In the genomic region with DNA sequence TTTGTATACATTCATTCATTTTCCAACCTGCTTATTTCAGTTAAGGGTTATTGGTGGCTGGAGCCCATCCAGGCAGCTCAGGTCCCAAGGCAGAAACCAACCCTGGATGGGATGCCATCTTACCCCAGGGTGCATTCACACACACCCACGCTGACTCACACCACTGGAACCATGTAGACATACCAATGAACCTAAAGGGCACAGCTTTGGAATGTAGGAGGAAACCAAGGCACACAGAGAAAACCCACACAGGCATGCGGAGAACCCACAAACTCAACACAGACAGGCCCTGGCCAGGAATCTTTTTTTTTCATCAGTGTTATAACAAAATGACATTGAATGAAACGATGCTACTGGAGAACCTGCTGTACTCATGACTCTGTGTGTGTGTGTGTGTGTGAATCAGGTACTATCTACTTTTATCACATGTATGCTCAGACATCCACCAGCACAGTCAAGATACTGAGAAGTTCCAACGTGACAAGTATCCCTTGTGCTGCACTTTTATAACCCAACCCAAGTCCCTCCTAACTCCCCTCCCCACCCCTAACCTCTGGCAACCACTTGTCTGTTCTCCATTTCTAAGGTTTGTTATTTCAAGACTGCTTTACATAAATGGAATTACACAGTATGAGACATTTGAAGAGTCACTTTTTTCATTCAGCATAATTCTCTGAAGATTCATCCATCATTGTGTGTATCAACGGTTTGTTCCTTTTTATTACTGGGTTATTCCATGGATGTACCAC, we compare ENCODE assay signal across 22 cellular contexts.
DNase-seq lines count a peak whose midpoint lies in the region; FAIRE-seq and TF ChIP-seq lines count a peak whose summit lies in the region.
"Had no signal": no experiment of that assay in that cellular context is flagged by ENCODE, and none has a peak within 500 bp of the region (broad histone marks: within the 10 kb centered on the region; RNA-seq: fewer than 3 reads in every experiment).

No MANE protein-coding gene starts in this region.

- no peak overlapping the region for H4K12ac ChIP-seq in trophoblast cell (ENCODE audit: low read depth, low read length)

- DNase-seq in HTR-8/SVneo (ENCODE audit: insufficient read length, low spot score) (no peak), SJCRH30 (peak; percentile 21 to 32), mammary epithelial cell (peak; percentile 88), renal cortical epithelial cell (ENCODE audit: low read depth) (peak; percentile 6), trophoblast cell (no peak), DMS114 treated with DMSO at 0.1 percent for 48 hours (lab: John Stamatoyannopoulos, UW; ENCODE audit: unreplicated experiment) (no peak)
- DNase-seq in effector CD8-positive, alpha-beta T cell (lab: John Stamatoyannopoulos, UW) = no peak
- DNase-seq: activated CD4-positive, alpha-beta T cell treated with anti-CD3 and anti-CD28 coated beads for 36 hours; activated T-cell treated with anti-CD3 and anti-CD28 coated beads for 4 hours; anterior cingulate cortex; GF-D8; kidney glomerular epithelial cell; lower lobe of right lung; NCI-H1092 treated with DMSO at 0.1 percent for 48 hours; NCI-H1930; NCI-H526 treated with DMSO at 0.1 percent for 48 hours; ovary; RPMI8226 had no signal

- H3K4ac ChIP-seq in trophoblast cell (ENCODE audit: low read depth, low read length) = no peak overlapping the region

- H3K79me2 ChIP-seq in mammary epithelial cell (ENCODE audit: insufficient read depth, low read length) (no peaks in the 10 kb centered on the region), trophoblast cell (ENCODE audit: control insufficient read depth, insufficient read depth, low read length, poor library complexity) (no peaks in the 10 kb centered on the region)

- H2BK5ac ChIP-seq in trophoblast cell (ENCODE audit: low read depth, low read length, poor library complexity) = no peak overlapping the region

- no peaks in the 10 kb centered on the region for H3K36me3 ChIP-seq in SJCRH30
- H3K36me3 ChIP-seq in mammary epithelial cell (ENCODE audit: insufficient read depth, low read length) = no peaks in the 10 kb centered on the region
- H3K36me3 ChIP-seq in trophoblast cell (ENCODE audit: control insufficient read depth in 1 of 2, insufficient read depth in 2 of 2, low read length in 2 of 2) = no peaks in the 10 kb centered on the region
- H3K36me3 ChIP-seq: BLaER1, HAP-1, lower lobe of right lung, ovary, right atrium auricular region, tibial nerve had no signal

- no peak overlapping the region for H3K18ac ChIP-seq in trophoblast cell (ENCODE audit: low read length)

- WGBS in mammary epithelial cell (ENCODE audit: low coverage, missing lambda C conversion rate) = 3% methylated on average over 4 of the region's 5 CpGs
- no CpG with 5 or more reads among the region's 5 CpGs for WGBS in trophoblast cell (ENCODE audit: extremely low coverage, insufficient coverage, insufficient read length)

- in situ Hi-C loops in mammary epithelial cell (cut with MboI; ENCODE audit: low sequenced_read_pairs in 2 of 2) = no loop called here

- H3K79me1 ChIP-seq in trophoblast cell (ENCODE audit: low read length) = no peaks in the 10 kb centered on the region

- no TSS peak for BruUV-seq in mammary epithelial cell (replicated peaks; lab: Mats Ljungman, UMichigan)

- no peak overlapping the region for H4K91ac ChIP-seq in trophoblast cell (ENCODE audit: low read depth, low read length)

- H3K4me1 ChIP-seq in SJCRH30 = no peaks in the 10 kb centered on the region
- peaks cover 5% of the 10 kb centered on the region for H3K4me1 ChIP-seq in mammary epithelial cell (ENCODE audit: insufficient read depth, low read length)
- no peaks in the 10 kb centered on the region for H3K4me1 ChIP-seq in trophoblast cell (ENCODE audit: control insufficient read depth in 1 of 2, insufficient read depth in 2 of 2, low read length in 2 of 2)
- H3K4me1 ChIP-seq: HAP-1, lower lobe of right lung, right atrium auricular region, tibial nerve had no signal

- H3K4me2 ChIP-seq in mammary epithelial cell (ENCODE audit: insufficient read depth, low read depth, low read length) = no peak overlapping the region
- no peak overlapping the region for H3K4me2 ChIP-seq in trophoblast cell (ENCODE audit: low read length)
- H3K4me2 ChIP-seq: BLaER1 had no signal

- no peak overlapping the region for H2BK120ac ChIP-seq in trophoblast cell (ENCODE audit: insufficient read depth, low read length, poor library complexity)

- H2AFZ ChIP-seq in mammary epithelial cell (ENCODE audit: low read depth, low read length) (no peak overlapping the region), trophoblast cell (ENCODE audit: insufficient read depth, low read length, poor library complexity) (no peak overlapping the region)

- H3K23ac ChIP-seq in trophoblast cell (ENCODE audit: low read length) = no peak overlapping the region

- CTCF ChIA-PET in mammary epithelial cell (lab: Charles Lee; ENCODE audit: low non-redundant PET) = no interaction called here

- no peak overlapping the region for H2BK12ac ChIP-seq in trophoblast cell (ENCODE audit: low read length)

- H3K9me3 ChIP-seq in SJCRH30 (replicated peaks) = no peaks in the 10 kb centered on the region
- H3K9me3 ChIP-seq in mammary epithelial cell (replicated peaks; ENCODE audit: insufficient read depth, low read length) = no peaks in the 10 kb centered on the region
- no peaks in the 10 kb centered on the region for H3K9me3 ChIP-seq in trophoblast cell (ENCODE audit: insufficient read depth, low read depth, low read length)
- H3K9me3 ChIP-seq: BLaER1, HAP-1, lower lobe of right lung, ovary, right atrium auricular region, tibial nerve had no signal

- H3K27ac ChIP-seq in SJCRH30 (no peak overlapping the region), mammary epithelial cell (ENCODE audit: insufficient read depth, low read depth, low read length) (no peak overlapping the region), trophoblast cell (ENCODE audit: low read depth, low read length) (no peak overlapping the region)
- H3K27ac ChIP-seq: BLaER1, lower lobe of right lung, ovary, right atrium auricular region, tibial nerve had no signal

- dilution Hi-C loops in mammary epithelial cell (cut with HindIII; ENCODE audit: low sequenced_read_pairs) = no loop called here

- H4K8ac ChIP-seq in trophoblast cell (ENCODE audit: low read depth, low read length) = no peak overlapping the region

- H3K9ac ChIP-seq in mammary epithelial cell (ENCODE audit: insufficient read depth, low read length) (no peak overlapping the region), trophoblast cell (ENCODE audit: low read length) (no peak overlapping the region)
- H3K9ac ChIP-seq: BLaER1 had no signal

- intact Hi-C loops in mammary epithelial cell (cut with micrococcal nuclease) = no loop called here

- TF ChIP-seq CTCF in mammary epithelial cell (conservative IDR thresholded peaks at IDR 0.05 in 1 of 2, IDR thresholded peaks at IDR 0.05 in 1 of 2; ENCODE audit: extremely low read depth in 1 of 2, insufficient read depth in 1 of 2, low read depth in 1 of 2, low read length in 2 of 2) = no peak

- no peak overlapping the region for H3K4me3 ChIP-seq in SJCRH30
- no peak overlapping the region for H3K4me3 ChIP-seq in mammary epithelial cell (replicated peaks in 1 of 3; ENCODE audit: insufficient read depth in 1 of 3, low read depth in 2 of 3, low read length in 3 of 3)
- H3K4me3 ChIP-seq in trophoblast cell (ENCODE audit: low read depth, low read length) = no peak overlapping the region
- H3K4me3 ChIP-seq: BLaER1, HAP-1, lower lobe of right lung, ovary, right atrium auricular region, tibial nerve had no signal

- peak; percentile 88 for FAIRE-seq in HTR-8/SVneo (lab: Jason Lieb, UNC)

- H3K27me3 ChIP-seq in SJCRH30 (no peaks in the 10 kb centered on the region), mammary epithelial cell (ENCODE audit: insufficient read depth, low read length) (peaks cover 14% of the 10 kb centered on the region), trophoblast cell (ENCODE audit: insufficient read depth, low read length) (no peaks in the 10 kb centered on the region)
- H3K27me3 ChIP-seq: BLaER1, ovary, right atrium auricular region, tibial nerve had no signal

- H3K14ac ChIP-seq in trophoblast cell (ENCODE audit: low read length) = no peak overlapping the region

- no peaks in the 10 kb centered on the region for H4K20me1 ChIP-seq in mammary epithelial cell (ENCODE audit: insufficient read depth, low read length)
- H4K20me1 ChIP-seq: BLaER1 had no signal

- no peak overlapping the region for H2AK5ac ChIP-seq in trophoblast cell (ENCODE audit: low read length)

Comparison
In these comparisons a context has a peak if more than half of its experiments do, and no peak if none do; other contexts are left out.
1. DNase-seq: peak in SJCRH30 (2 of 2), mammary epithelial cell (single experiment) and renal cortical epithelial cell (single experiment); none in HTR-8/SVneo (single experiment), trophoblast cell (0 of 2), effector CD8-positive, alpha-beta T cell (single experiment) and DMS114 treated with DMSO at 0.1 percent for 48 hours (single experiment).